28 cellular contexts compared by ENCODE assay signal in genomic region chr1:234551032-234551378, GRCh38. TPM values are rescaled to one million over a fixed set of nuclear protein-coding genes. Genes with fewer than 3 reads are reported as not detected.
DNase-seq lines count a peak whose midpoint lies in the region; ATAC-seq and TF ChIP-seq lines count a peak whose summit lies in the region.
"Had no signal": no experiment of that assay in that cellular context is flagged by ENCODE, and none has a peak within 500 bp of the region (broad histone marks: within the 10 kb centered on the region; RNA-seq: fewer than 3 reads in every experiment).

No MANE protein-coding gene starts in this region.

- H3K36me3 ChIP-seq in breast epithelium (no peaks in the 10 kb centered on the region), neural progenitor cell (no peaks in the 10 kb centered on the region), aorta (ENCODE audit: control insufficient read depth in 1 of 2, insufficient read depth in 2 of 2, low read length in 1 of 2) (no peaks in the 10 kb centered on the region)
- H3K36me3 ChIP-seq: colonic mucosa, esophagus muscularis mucosa, SJSA1, spleen, suprapubic skin, uterus had no signal

- no peak for TF ChIP-seq POLR2A in breast epithelium (IDR thresholded peaks at IDR 0.05)

- H3K4me1 Mint-ChIP-seq in MCF 10A (ENCODE audit: insufficient read depth, unreplicated experiment) = no peaks in the 10 kb centered on the region
- peaks cover 72% of the 10 kb centered on the region for H3K4me1 Mint-ChIP-seq in endothelial cell (ENCODE audit: unreplicated experiment)
- peaks cover 34% of the 10 kb centered on the region for H3K4me1 Mint-ChIP-seq in neural progenitor cell
- H3K4me1 Mint-ChIP-seq: CD4-positive, alpha-beta memory T cell; naive B cell; T-cell had no signal

- intact Hi-C loops in breast epithelium (cut with DNase I; ENCODE audit: low total_unique reads) (no loop called here), MCF 10A (cut with micrococcal nuclease) (no loop called here), aorta (cut with DNase I) (no loop called here)

- no peak overlapping the region for H3K9ac ChIP-seq in neural progenitor cell

- H3K79me2 ChIP-seq in neural progenitor cell (ENCODE audit: low read depth) = no peaks in the 10 kb centered on the region

- H3K9me3 ChIP-seq in breast epithelium (no peaks in the 10 kb centered on the region), neural progenitor cell (ENCODE audit: low read depth) (no peaks in the 10 kb centered on the region), aorta (ENCODE audit: control insufficient read depth, low read length) (no peaks in the 10 kb centered on the region)
- H3K9me3 ChIP-seq: colonic mucosa, esophagus muscularis mucosa, SJSA1, spleen, suprapubic skin, uterus had no signal

- peak; percentile 23 for ATAC-seq in aorta (ENCODE audit: low FRiP score)
- ATAC-seq: effector memory CD8-positive, alpha-beta T cell; T-cell had no signal

- H3K27me3 Mint-ChIP-seq in MCF 10A (ENCODE audit: insufficient read depth, unreplicated experiment) = no peaks in the 10 kb centered on the region
- no peaks in the 10 kb centered on the region for H3K27me3 Mint-ChIP-seq in endothelial cell (ENCODE audit: unreplicated experiment)
- peaks cover 10% of the 10 kb centered on the region for H3K27me3 Mint-ChIP-seq in neural progenitor cell (ENCODE audit: insufficient read depth, low read depth)
- H3K27me3 Mint-ChIP-seq: CD4-positive, alpha-beta memory T cell; T-cell had no signal

- H3K4me2 ChIP-seq in neural progenitor cell = no peak overlapping the region

- H3K4me1 ChIP-seq in breast epithelium = no peaks in the 10 kb centered on the region
- peaks cover 6% of the 10 kb centered on the region for H3K4me1 ChIP-seq in neural progenitor cell
- no peaks in the 10 kb centered on the region for H3K4me1 ChIP-seq in aorta (ENCODE audit: control insufficient read depth in 1 of 2, insufficient read depth in 2 of 2, low read length in 2 of 2)
- H3K4me1 ChIP-seq: colonic mucosa, foreskin keratinocyte had no signal

- TF ChIP-seq CTCF in breast epithelium (IDR thresholded peaks at IDR 0.05) (no peak), MCF 10A (IDR thresholded peaks at IDR 0.05; ENCODE audit: unreplicated experiment) (no peak), endothelial cell (IDR thresholded peaks at IDR 0.05; ENCODE audit: unreplicated experiment) (no peak), neural progenitor cell (IDR thresholded peaks at IDR 0.05) (no peak)

- H3K36me3 Mint-ChIP-seq in MCF 10A (ENCODE audit: insufficient read depth, unreplicated experiment) (no peaks in the 10 kb centered on the region), endothelial cell (ENCODE audit: low read depth, unreplicated experiment) (no peaks in the 10 kb centered on the region), neural progenitor cell (no peaks in the 10 kb centered on the region)
- H3K36me3 Mint-ChIP-seq: CD4-positive, alpha-beta memory T cell; naive B cell; T-cell had no signal

- H3K27ac ChIP-seq in breast epithelium = peak overlapping the region; percentile 48 to 50
- no peak overlapping the region for H3K27ac ChIP-seq in neural progenitor cell
- H3K27ac ChIP-seq in aorta (ENCODE audit: low read depth in 1 of 2, low read length in 2 of 2) = no peak overlapping the region
- H3K27ac ChIP-seq: 22Rv1, colonic mucosa, esophagus muscularis mucosa, foreskin keratinocyte, SJSA1, spleen, suprapubic skin, uterus had no signal

- H3K4me3 Mint-ChIP-seq in MCF 10A (ENCODE audit: unreplicated experiment) (no peak overlapping the region), endothelial cell (ENCODE audit: unreplicated experiment) (no peak overlapping the region), neural progenitor cell (no peak overlapping the region)
- H3K4me3 Mint-ChIP-seq: activated naive CD4-positive, alpha-beta T cell treated with anti-CD3 and anti-CD28 coated beads for 36 hours; CD4-positive, alpha-beta memory T cell; effector memory CD8-positive, alpha-beta T cell; naive B cell; T-cell had no signal

- no peaks in the 10 kb centered on the region for H3K9me3 Mint-ChIP-seq in MCF 10A (ENCODE audit: unreplicated experiment)
- H3K9me3 Mint-ChIP-seq in endothelial cell (ENCODE audit: unreplicated experiment) = no peaks in the 10 kb centered on the region
- H3K9me3 Mint-ChIP-seq in neural progenitor cell = peaks cover 5% of the 10 kb centered on the region
- H3K9me3 Mint-ChIP-seq: activated naive CD4-positive, alpha-beta T cell treated with anti-CD3 and anti-CD28 coated beads for 36 hours; CD4-positive, alpha-beta memory T cell; effector memory CD8-positive, alpha-beta T cell; naive B cell; T-cell had no signal

- H2AFZ ChIP-seq in neural progenitor cell (replicated peaks) = peak overlapping the region; percentile 63

- CTCF ChIA-PET in MCF 10A (lab: Yijun Ruan, JAX) = interaction anchor here (0.8 to 1.1 kb wide), 2 partner anchors 26 to 50 kb away, joined by 3 to 4 read pairs; no protein-coding TSS in a partner anchor

- BruUV-seq in MCF 10A (replicated peaks; lab: Mats Ljungman, UMichigan) = no TSS peak

- H3F3A ChIP-seq in neural progenitor cell (ENCODE audit: low read depth) = no peaks in the 10 kb centered on the region

- no peaks in the 10 kb centered on the region for H3K27me3 ChIP-seq in breast epithelium
- no peaks in the 10 kb centered on the region for H3K27me3 ChIP-seq in neural progenitor cell
- H3K27me3 ChIP-seq in aorta (ENCODE audit: control insufficient read depth in 1 of 2, insufficient read depth in 2 of 2, low read length in 1 of 2) = no peaks in the 10 kb centered on the region
- H3K27me3 ChIP-seq: colonic mucosa, esophagus muscularis mucosa, foreskin keratinocyte, SJSA1, spleen, suprapubic skin, uterus had no signal

- H3K4me3 ChIP-seq in breast epithelium (no peak overlapping the region), neural progenitor cell (no peak overlapping the region), aorta (ENCODE audit: low read length in 2 of 2) (no peak overlapping the region)
- H3K4me3 ChIP-seq: colonic mucosa, esophagus muscularis mucosa, SJSA1, spleen, suprapubic skin, uterus had no signal

- 91 to 96% methylated on average over 6 of the region's 6 CpGs for WGBS in aorta, 2 donors

- POLR2A ChIA-PET in MCF 10A (lab: Yijun Ruan, JAX) = interaction anchor here (0.9 to 1.2 kb wide), 2 partner anchors 41 to 59 kb away, joined by 3 read pairs; partner anchors contain the start of gene IRF2BP2

- H3K27ac Mint-ChIP-seq in MCF 10A (ENCODE audit: low read depth, unreplicated experiment) (no peak overlapping the region), endothelial cell (ENCODE audit: unreplicated experiment) (peak overlapping the region; percentile 94), neural progenitor cell (no peak overlapping the region)
- H3K27ac Mint-ChIP-seq: activated naive CD4-positive, alpha-beta T cell treated with anti-CD3 and anti-CD28 coated beads for 36 hours; CD4-positive, alpha-beta memory T cell; effector memory CD8-positive, alpha-beta T cell; naive B cell; T-cell had no signal

- H4K20me1 ChIP-seq in neural progenitor cell (ENCODE audit: low read depth) = no peaks in the 10 kb centered on the region

- DNase-seq in breast epithelium (ENCODE audit: low spot score in 2 of 2) = no peak
- no peak for DNase-seq in MCF 10A (ENCODE audit: unreplicated experiment)
- DNase-seq in endothelial cell (ENCODE audit: low spot score) = no peak
- DNase-seq in neural progenitor cell (ENCODE audit: low spot score) = no peak
- DNase-seq in aorta = no peak
- no peak for DNase-seq in stimulated activated CD4-positive, alpha-beta T cell treated with anti-CD3 and anti-CD28 coated beads, Interleukin-12 subunit alpha, Interleukin-12 subunit beta, amount 100 ng/mL, for 4 hours
- no peak for DNase-seq in NCI-H1417 (lab: John Stamatoyannopoulos, UW)
- DNase-seq in retina = no peak
- DNase-seq: activated CD4-positive, alpha-beta T cell treated with anti-CD3 and anti-CD28 coated beads, Interleukin-2, amount 50 U/mL, for 48 hours; activated CD4-positive, CD25-positive, alpha-beta regulatory T cell; activated naive CD4-positive, alpha-beta T cell treated with anti-CD3 and anti-CD28 coated beads for 36 hours; CD4-positive, alpha-beta memory T cell; colonic mucosa; effector memory CD8-positive, alpha-beta T cell; foreskin keratinocyte; GOT3; naive B cell; NCI-H1105; NCI-H1930; NCI-H526 treated with DMSO at 0.1 percent for 48 hours; spleen; stimulated activated CD4-positive, alpha-beta T cell treated with anti-CD3 and anti-CD28 coated beads, Interleukin-4, amount 100 ng/mL, for 1 hour; T-cell had no signal

RNA-seq across cellular contexts. Expression of gene IRF2BP2, which starts 59.0 kb away (rescaled TPM):
- total RNA-seq in breast epithelium (100 to 1,000 TPM in 1 of 3 donors, 10 to 100 TPM in 2; 60.3 to 108 (median 84.9) TPM), MCF 10A (2022) (149 and 217 TPM in 2 replicates), endothelial cell (ENCODE audit: unreplicated experiment) (158 TPM), neural progenitor cell (ENCODE audit: low replicate concordance) (21.2 and 22.9 TPM in 2 replicates), aorta (100 to 1,000 TPM in 1 of 2 donors, 10 to 100 TPM in 1; 90.6 to 148 TPM)
- 100 to 1,000 TPM in 1 of 2 donors, 10 to 100 TPM in 1; 36.9 to 123 TPM for polyA plus RNA-seq in aorta

Comparison
In these comparisons a context has a peak if more than half of its experiments do, and no peak if none do; other contexts are left out.
1. H3K27ac ChIP-seq: peak in breast epithelium (2 of 2); none in neural progenitor cell (single experiment) and aorta (0 of 2).